23 cellular contexts compared by ENCODE assay signal in the genomic region with DNA sequence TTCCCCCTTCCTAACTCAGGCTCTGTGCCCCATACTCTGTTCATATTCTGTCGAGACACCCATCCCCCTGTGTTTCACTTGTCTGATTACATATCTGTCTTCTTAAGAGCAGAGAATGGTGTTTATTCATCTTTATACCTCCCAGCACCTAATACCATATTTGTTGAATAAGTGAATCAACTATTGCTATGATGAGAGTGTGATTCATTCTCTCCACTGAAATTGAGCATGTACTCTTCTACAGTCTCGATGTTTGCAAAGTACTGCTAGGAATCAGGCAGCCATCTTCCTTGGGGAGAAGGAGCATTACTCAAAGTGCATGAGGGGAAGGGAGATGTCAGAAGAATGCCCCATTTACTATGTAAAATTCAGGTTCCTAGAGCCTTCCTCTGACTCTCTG. TPM values are rescaled to one million over a fixed set of nuclear protein-coding genes. Genes with fewer than 3 reads are reported as not detected.
DNase-seq lines count a peak whose midpoint lies in the region; ATAC-seq and TF ChIP-seq lines count a peak whose summit lies in the region.
"Had no signal": no experiment of that assay in that cellular context is flagged by ENCODE, and none has a peak within 500 bp of the region (broad histone marks: within the 10 kb centered on the region; RNA-seq: fewer than 3 reads in every experiment).

No MANE protein-coding gene starts in this region.

- H3K4me3 Mint-ChIP-seq in HFFc6 (peak overlapping the region; percentile 73; the same call in 1 of the 2 replicates), chondrocyte (ENCODE audit: unreplicated experiment) (no peak overlapping the region), neural crest cell (no peak overlapping the region), T-helper 17 cell (no peak overlapping the region)
- H3K4me3 Mint-ChIP-seq: activated CD8-positive, alpha-beta memory T cell treated with anti-CD3 and anti-CD28 coated beads, Interleukin-2, amount 10 ng/mL, durations not matched to agents 7 days and 5 days; activated naive CD4-positive, alpha-beta T cell treated with anti-CD3 and anti-CD28 coated beads for 36 hours; dendritic cell treated with granulocyte-macrophage colony-stimulating factor and Interleukin-4, amounts not matched to agents 40 ng/mL and 50 ng/mL, for 4 days; stimulated activated effector memory CD8-positive, alpha-beta T cell treated with anti-CD3 and anti-CD28 coated beads, Interleukin-12 subunit alpha, Interleukin-12 subunit beta, amount 100 ng/mL, for 72 hours had no signal

- H3K4me3 ChIP-seq in BLaER1 treated with 17β-estradiol and CSF1 and Interleukin-3, amounts not matched to agents 10 nM and 100 nM, result no peak overlapping the region
- H3K4me3 ChIP-seq in left lung, result no peak overlapping the region
- H3K4me3 ChIP-seq: BLaER1, cardiac muscle cell, smooth muscle cell had no signal

- H3K9ac ChIP-seq in BLaER1 treated with 17β-estradiol and CSF1 and Interleukin-3, amounts not matched to agents 10 nM and 100 nM, result no peak overlapping the region
- H3K9ac ChIP-seq: BLaER1, KMS-11 had no signal

- peak overlapping the region in 6 of 11 experiments; percentile 58 to 80 (median 70); a peak in 7 of 22 replicates for H3K4me2 ChIP-seq in BLaER1 treated with 17β-estradiol and CSF1 and Interleukin-3, amounts not matched to agents 10 nM and 100 nM
- H3K4me2 ChIP-seq: KMS-11, smooth muscle cell had no signal

- H3K9me3 Mint-ChIP-seq in HFFc6 (no peaks in the 10 kb centered on the region), chondrocyte (ENCODE audit: low read depth) (peaks cover 8% of the 10 kb centered on the region), neural crest cell (peaks cover 2% of the 10 kb centered on the region)
- H3K9me3 Mint-ChIP-seq: activated naive CD4-positive, alpha-beta T cell treated with anti-CD3 and anti-CD28 coated beads for 36 hours; dendritic cell treated with granulocyte-macrophage colony-stimulating factor and Interleukin-4, amounts not matched to agents 40 ng/mL and 50 ng/mL, for 4 days; stimulated activated effector memory CD8-positive, alpha-beta T cell treated with anti-CD3 and anti-CD28 coated beads, Interleukin-12 subunit alpha, Interleukin-12 subunit beta, amount 100 ng/mL, for 72 hours had no signal

- no peak for TF ChIP-seq CTCF in HFFc6 (IDR thresholded peaks at IDR 0.05)
- TF ChIP-seq CTCF in chondrocyte (IDR thresholded peaks at IDR 0.05), result no peak
- no peak for TF ChIP-seq CTCF in neural crest cell (conservative IDR thresholded peaks at IDR 0.05)
- no peak for TF ChIP-seq CTCF in left lung (IDR thresholded peaks at IDR 0.05)

- H3K9me3 ChIP-seq in BLaER1 treated with 17β-estradiol and CSF1 and Interleukin-3, amounts not matched to agents 10 nM and 100 nM (replicated peaks in 1 of 11), result no peaks in the 10 kb centered on the region
- no peaks in the 10 kb centered on the region for H3K9me3 ChIP-seq in left lung
- no peaks in the 10 kb centered on the region for H3K9me3 ChIP-seq in T-helper 17 cell (ENCODE audit: control insufficient read depth, low read length, poor library complexity, severe bottlenecking)
- H3K9me3 ChIP-seq: BLaER1, neutrophil had no signal

- no peaks in the 10 kb centered on the region for H3K27me3 ChIP-seq in BLaER1 treated with 17β-estradiol and CSF1 and Interleukin-3, amounts not matched to agents 10 nM and 100 nM
- H3K27me3 ChIP-seq in left lung, result no peaks in the 10 kb centered on the region
- H3K27me3 ChIP-seq: BLaER1, neutrophil had no signal

- H3K36me3 ChIP-seq in BLaER1 treated with 17β-estradiol and CSF1 and Interleukin-3, amounts not matched to agents 10 nM and 100 nM, result no peaks in the 10 kb centered on the region
- no peaks in the 10 kb centered on the region for H3K36me3 ChIP-seq in left lung
- H3K36me3 ChIP-seq: BLaER1, cardiac muscle cell, neutrophil had no signal

- H4K20me1 ChIP-seq in BLaER1 treated with 17β-estradiol and CSF1 and Interleukin-3, amounts not matched to agents 10 nM and 100 nM, result no peaks in the 10 kb centered on the region
- H4K20me1 ChIP-seq: BLaER1 had no signal

- H3K36me3 Mint-ChIP-seq in HFFc6 (ENCODE audit: low read depth) (peaks cover 8% of the 10 kb centered on the region; the same call in 1 of the 2 replicates), chondrocyte (ENCODE audit: low read depth) (peaks cover 8% of the 10 kb centered on the region), neural crest cell (ENCODE audit: low read depth) (no peaks in the 10 kb centered on the region), T-helper 17 cell (ENCODE audit: low read depth) (no peaks in the 10 kb centered on the region)
- H3K36me3 Mint-ChIP-seq: activated CD8-positive, alpha-beta memory T cell treated with anti-CD3 and anti-CD28 coated beads, Interleukin-2, amount 10 ng/mL, durations not matched to agents 7 days and 5 days; stimulated activated effector memory CD8-positive, alpha-beta T cell treated with anti-CD3 and anti-CD28 coated beads, Interleukin-12 subunit alpha, Interleukin-12 subunit beta, amount 100 ng/mL, for 72 hours had no signal

- H3K27ac Mint-ChIP-seq in HFFc6 (peak overlapping the region; percentile 91), chondrocyte (ENCODE audit: unreplicated experiment) (peak overlapping the region; percentile 87), neural crest cell (ENCODE audit: unreplicated experiment) (peak overlapping the region; percentile 39), T-helper 17 cell (no peak overlapping the region)
- H3K27ac Mint-ChIP-seq: activated CD8-positive, alpha-beta memory T cell treated with anti-CD3 and anti-CD28 coated beads, Interleukin-2, amount 10 ng/mL, durations not matched to agents 7 days and 5 days; activated naive CD4-positive, alpha-beta T cell treated with anti-CD3 and anti-CD28 coated beads for 36 hours; dendritic cell treated with granulocyte-macrophage colony-stimulating factor and Interleukin-4, amounts not matched to agents 40 ng/mL and 50 ng/mL, for 4 days; stimulated activated effector memory CD8-positive, alpha-beta T cell treated with anti-CD3 and anti-CD28 coated beads, Interleukin-12 subunit alpha, Interleukin-12 subunit beta, amount 100 ng/mL, for 72 hours had no signal

- H3K4me1 Mint-ChIP-seq in HFFc6 (ENCODE audit: low read depth), result peaks cover 52% of the 10 kb centered on the region
- H3K4me1 Mint-ChIP-seq in chondrocyte (ENCODE audit: low read depth), result peaks cover 60% of the 10 kb centered on the region
- no peaks in the 10 kb centered on the region for H3K4me1 Mint-ChIP-seq in neural crest cell
- H3K4me1 Mint-ChIP-seq in T-helper 17 cell, result no peaks in the 10 kb centered on the region
- H3K4me1 Mint-ChIP-seq: activated CD8-positive, alpha-beta memory T cell treated with anti-CD3 and anti-CD28 coated beads, Interleukin-2, amount 10 ng/mL, durations not matched to agents 7 days and 5 days; stimulated activated effector memory CD8-positive, alpha-beta T cell treated with anti-CD3 and anti-CD28 coated beads, Interleukin-12 subunit alpha, Interleukin-12 subunit beta, amount 100 ng/mL, for 72 hours had no signal

- H3K4me1 ChIP-seq in BLaER1 treated with 17β-estradiol and CSF1 and Interleukin-3, amounts not matched to agents 10 nM and 100 nM, result peaks cover 19 to 25% (median 22%) of the 10 kb centered on the region in 10 experiments
- no peaks in the 10 kb centered on the region for H3K4me1 ChIP-seq in left lung

- no peak overlapping the region for H3K27ac ChIP-seq in BLaER1 treated with 17β-estradiol and CSF1 and Interleukin-3, amounts not matched to agents 10 nM and 100 nM
- H3K27ac ChIP-seq in left lung, result no peak overlapping the region
- H3K27ac ChIP-seq: cardiac muscle cell, KMS-11, neutrophil had no signal

- H3K27me3 Mint-ChIP-seq in HFFc6 (ENCODE audit: insufficient read depth) (peaks cover 4% of the 10 kb centered on the region; the same call in 1 of the 2 replicates), chondrocyte (ENCODE audit: low read depth) (no peaks in the 10 kb centered on the region), neural crest cell (ENCODE audit: low read depth) (peaks cover 3% of the 10 kb centered on the region), T-helper 17 cell (peaks cover 14% of the 10 kb centered on the region)

- no peak for DNase-seq in HFFc6
- no peak for DNase-seq in chondrocyte (ENCODE audit: low spot score)
- DNase-seq in neural crest cell (ENCODE audit: low read depth, low spot score), result no peak
- no peak for DNase-seq in left lung
- DNase-seq in cerebellar cortex (ENCODE audit: low spot score), result no peak
- DNase-seq in T-helper 17 cell, result no peak
- DNase-seq: activated CD4-positive, alpha-beta T cell treated with anti-CD3 and anti-CD28 coated beads, Interleukin-2, amount 50 U/mL, for 1 hour; activated CD8-positive, alpha-beta memory T cell treated with anti-CD3 and anti-CD28 coated beads, Interleukin-2, amount 10 ng/mL, durations not matched to agents 7 days and 5 days; activated naive CD4-positive, alpha-beta T cell treated with anti-CD3 and anti-CD28 coated beads for 36 hours; COR-L47; NCI-H187 treated with DMSO at 0.1 percent for 48 hours; NCI-H526 treated with DMSO at 0.1 percent for 48 hours had no signal

- ATAC-seq in left lung (no peak), HG03135 (IDR thresholded peaks at IDR 0.05; ENCODE audit: unreplicated experiment) (no peak), T-helper 17 cell (no peak)
- ATAC-seq: activated CD8-positive, alpha-beta memory T cell treated with anti-CD3 and anti-CD28 coated beads, Interleukin-2, amount 10 ng/mL, durations not matched to agents 7 days and 5 days; SK-N-SH treated with all-trans-retinoic acid at 6 μM for 48 hours; stimulated activated effector memory CD8-positive, alpha-beta T cell treated with anti-CD3 and anti-CD28 coated beads, Interleukin-12 subunit alpha, Interleukin-12 subunit beta, amount 100 ng/mL, for 72 hours had no signal

- intact Hi-C loops in left lung (cut with DNase I), result no loop called here

RNA-seq across cellular contexts. Expression of a gene that starts 27.0 kb away (rescaled TPM):
- total RNA-seq in HFFc6 (2021; fragmentation: NEBNext Ultra II Directional; extraction: Animal tissue kit (Norgen Biotek cat#: 25700)), result 10 to 100 TPM in 3 of 6 experiments, 1 to 10 TPM in 3; 5.3 to 12.2 (median 10.0) TPM
- total RNA-seq in chondrocyte (4.9 to 41.0 TPM (median 37.9 TPM) in 3 replicates), neural crest cell (3.2 and 3.4 TPM in 2 replicates), left lung (1 to 10 TPM in 1 of 2 donors, under 1 TPM in 1; 0.50 to 1.0 TPM), T-helper 17 cell (not detected)
- total RNA-seq: activated CD8-positive, alpha-beta memory T cell treated with anti-CD3 and anti-CD28 coated beads, Interleukin-2, amount 10 ng/mL, durations not matched to agents 7 days and 5 days; activated naive CD4-positive, alpha-beta T cell treated with anti-CD3 and anti-CD28 coated beads for 36 hours; cardiac muscle cell; pulmonary artery endothelial cell had no signal
